10 cellular contexts compared by ENCODE assay signal in the genomic region with DNA sequence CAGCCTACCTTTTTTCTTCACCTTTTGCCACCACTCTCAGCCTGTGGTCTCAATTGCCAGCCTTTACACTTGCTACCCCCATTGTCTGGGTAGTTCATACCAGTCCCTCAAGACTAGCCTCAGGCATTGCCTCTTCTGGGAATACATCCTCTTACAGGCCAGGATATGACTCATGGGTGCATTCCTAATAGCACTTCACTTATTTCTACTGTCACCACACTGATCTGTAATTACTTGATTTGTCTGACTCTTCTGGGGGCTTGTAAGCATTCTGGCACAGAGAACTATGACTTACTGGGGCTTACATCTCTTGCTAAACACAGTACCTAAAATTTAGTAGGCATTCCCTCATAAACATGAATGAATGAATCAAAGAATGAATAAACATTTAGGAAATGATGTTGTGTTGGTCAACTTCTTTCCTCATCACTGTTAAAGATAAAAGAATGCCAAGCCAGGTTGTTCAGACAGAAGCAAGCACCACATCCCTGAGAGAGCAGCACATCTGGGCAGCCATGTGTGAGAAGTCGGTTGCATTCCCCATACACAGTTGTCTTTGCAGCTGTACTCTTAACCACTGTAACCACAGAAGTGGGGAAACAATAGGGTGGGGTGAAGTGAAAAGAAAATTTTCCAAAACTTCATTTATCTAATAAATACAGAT. TPM values are rescaled to one million over a fixed set of nuclear protein-coding genes. Genes with fewer than 3 reads are reported as not detected.
DNase-seq lines count a peak whose midpoint lies in the region; ATAC-seq and TF ChIP-seq lines count a peak whose summit lies in the region.
"Had no signal": no experiment of that assay in that cellular context is flagged by ENCODE, and none has a peak within 500 bp of the region (broad histone marks: within the 10 kb centered on the region; RNA-seq: fewer than 3 reads in every experiment).

No MANE protein-coding gene starts in this region.

- peaks cover 6% of the 10 kb centered on the region for H4K20me1 ChIP-seq in BLaER1

- peaks cover 5% of the 10 kb centered on the region; the same call in 1 of the 2 replicates for H3K9me3 ChIP-seq in BLaER1
- H3K9me3 ChIP-seq in thymus (ENCODE audit: control insufficient read depth) = no peaks in the 10 kb centered on the region
- H3K9me3 ChIP-seq in psoas muscle = no peaks in the 10 kb centered on the region
- H3K9me3 ChIP-seq: heart right ventricle had no signal

- intact Hi-C loops in psoas muscle (cut with DNase I) = no loop called here

- H3K36me3 ChIP-seq in BLaER1 (peaks cover 6% of the 10 kb centered on the region; the same call in 1 of the 2 replicates), thymus (ENCODE audit: control insufficient read depth, insufficient read depth) (peaks cover 5% of the 10 kb centered on the region), psoas muscle (ENCODE audit: insufficient read depth in 1 of 2, low read depth in 1 of 2) (no peaks in the 10 kb centered on the region)
- H3K36me3 ChIP-seq: heart right ventricle had no signal

- peak overlapping the region; percentile 91 for H3K4me2 ChIP-seq in BLaER1

- TF ChIP-seq CTCF in psoas muscle (IDR thresholded peaks at IDR 0.05) = no peak

- WGBS in thymus = 3% methylated on average over 1 of the region's 1 CpG
- 51 to 55% (median 52%) methylated on average over 1 of the region's 1 CpG for WGBS in psoas muscle, 3 donors

- DNase-seq in NCI-H69 (lab: John Stamatoyannopoulos, UW) = peak; percentile 68
- peak; percentile 52 for DNase-seq in dedifferentiated amniotic fluid mesenchymal stem cell (ENCODE audit: extremely low spot score)
- no peak for DNase-seq in psoas muscle
- no peak for DNase-seq in G401 (ENCODE audit: low spot score)
- no peak for DNase-seq in effector CD8-positive, alpha-beta T cell (lab: John Stamatoyannopoulos, UW)
- DNase-seq: heart right ventricle had no signal

- peak overlapping the region; percentile 80 for H3K9ac ChIP-seq in BLaER1

- in situ Hi-C loops in G401 (cut with HindIII; ENCODE audit: low sequenced_read_pairs) = no loop called here

- ATAC-seq in GM21526 (IDR thresholded peaks at IDR 0.05; ENCODE audit: low FRiP score, unreplicated experiment) (peak; percentile 61), psoas muscle (no peak)

- peaks cover 94% of the 10 kb centered on the region for H3K4me1 ChIP-seq in BLaER1
- H3K4me1 ChIP-seq in thymus (ENCODE audit: control insufficient read depth, insufficient read depth, low read length) = peaks cover 35% of the 10 kb centered on the region
- H3K4me1 ChIP-seq in psoas muscle = no peaks in the 10 kb centered on the region

- H3K4me3 ChIP-seq in BLaER1 (peak overlapping the region; percentile 25), thymus (ENCODE audit: low read length) (no peak overlapping the region), psoas muscle (no peak overlapping the region)
- H3K4me3 ChIP-seq: heart right ventricle had no signal

- no peaks in the 10 kb centered on the region for H3K27me3 ChIP-seq in BLaER1
- no peaks in the 10 kb centered on the region for H3K27me3 ChIP-seq in thymus (ENCODE audit: control insufficient read depth, insufficient read depth)
- H3K27me3 ChIP-seq in psoas muscle (ENCODE audit: insufficient read depth in 3 of 3, low read length in 2 of 3) = no peaks in the 10 kb centered on the region
- H3K27me3 ChIP-seq: heart right ventricle had no signal

- H3K27ac ChIP-seq in BLaER1 (peak overlapping the region; percentile 90), thymus (ENCODE audit: low read depth) (peak overlapping the region; percentile 36), psoas muscle (no peak overlapping the region)

RNA-seq across cellular contexts. Expression of gene IL7R, which starts 27.6 kb away (rescaled TPM):
- polyA plus RNA-seq in thymus (167 TPM), psoas muscle (under 1 TPM; 0.21 to 0.25 (median 0.23) TPM)
- total RNA-seq in psoas muscle = 1 to 10 TPM; 1.0 to 1.9 (median 1.5) TPM
- not detected in 2 replicates for total RNA-seq in G401 (2014; rRNA removed; shearing (Covaris generic))

RNA-seq across cellular contexts. Expression of gene CAPSL, which starts 54.2 kb away (rescaled TPM):
- polyA plus RNA-seq in thymus (2.6 TPM), psoas muscle (not detected)
- total RNA-seq in psoas muscle = not detected
- not detected in 2 replicates for total RNA-seq in G401 (2014; rRNA removed; shearing (Covaris generic))
- total RNA-seq: heart right ventricle, urinary bladder had no signal
- polyA plus RNA-seq: heart right ventricle, urinary bladder had no signal

Comparison
In these comparisons a context has a peak if more than half of its experiments do, and no peak if none do; other contexts are left out.
1. DNase-seq: peak in NCI-H69 (single experiment) and dedifferentiated amniotic fluid mesenchymal stem cell (single experiment); none in psoas muscle (0 of 2), G401 (single experiment) and effector CD8-positive, alpha-beta T cell (single experiment).